8 cellular contexts compared by ENCODE assay signal in genomic region chr1:44632511-44633072, GRCh38. TPM values are rescaled to one million over a fixed set of nuclear protein-coding genes. Genes with fewer than 3 reads are reported as not detected.
A peak's percentile ranks its signal among the peaks of the same experiment; 100 is the strongest.
DNase-seq lines count a peak whose midpoint lies in the region; ATAC-seq and TF ChIP-seq lines count a peak whose summit lies in the region.

No MANE protein-coding gene starts in this region.

- intact Hi-C loops in breast epithelium (cut with DNase I; ENCODE audit: low total_unique reads) = no loop called here
- intact Hi-C loops in upper lobe of right lung (cut with DNase I) = no loop called here

- H3K4me3 ChIP-seq in GM12875 (ENCODE audit: low read depth, low read length) = peak overlapping the region; percentile 73
- peak overlapping the region; percentile 85 for H3K4me3 ChIP-seq in NB4 (ENCODE audit: low read depth, low read length)
- H3K4me3 ChIP-seq in breast epithelium = peak overlapping the region; percentile 74 to 98 (median 81)
- peak overlapping the region; percentile 66 for H3K4me3 ChIP-seq in lung
- peak overlapping the region; percentile 64 for H3K4me3 ChIP-seq in upper lobe of right lung

- ATAC-seq in lung (ENCODE audit: insufficient read depth, low FRiP score) (no peak), upper lobe of right lung (no peak), GM21825 (IDR thresholded peaks at IDR 0.05; ENCODE audit: unreplicated experiment) (no peak)

- no peaks in the 10 kb centered on the region for H3K27me3 ChIP-seq in breast epithelium
- no peaks in the 10 kb centered on the region for H3K27me3 ChIP-seq in lung (ENCODE audit: control insufficient read depth, insufficient read depth)
- H3K27me3 ChIP-seq in upper lobe of right lung = no peaks in the 10 kb centered on the region

- H3K36me3 ChIP-seq in breast epithelium (no peaks in the 10 kb centered on the region), lung (ENCODE audit: control insufficient read depth in 2 of 2, insufficient read depth in 2 of 2, low read length in 2 of 2) (peaks cover 7 to 32% of the 10 kb centered on the region in 2 donors), upper lobe of right lung (peaks cover 44% of the 10 kb centered on the region)

- WGBS in lung, 2 donors = 13 to 21% methylated on average over 14 of the region's 14 CpGs

- H3K9me3 ChIP-seq in breast epithelium (no peaks in the 10 kb centered on the region), lung (ENCODE audit: control insufficient read depth in 2 of 2, insufficient read depth in 1 of 2, low read length in 1 of 2) (no peaks in the 10 kb centered on the region), upper lobe of right lung (no peaks in the 10 kb centered on the region)

- DNase-seq in NB4 (ENCODE audit: low read depth) (peak; percentile 44), breast epithelium (ENCODE audit: low spot score in 2 of 2) (no peak), lung (ENCODE audit: low spot score) (no peak), upper lobe of right lung (no peak), NCI-H1092 (lab: John Stamatoyannopoulos, UW) (no peak), NCI-H2196 (lab: John Stamatoyannopoulos, UW; ENCODE audit: unreplicated experiment) (no peak)

- H3K4me1 ChIP-seq in breast epithelium (peaks cover 6 to 14% of the 10 kb centered on the region in 2 donors), lung (ENCODE audit: control insufficient read depth in 2 of 2, insufficient read depth in 2 of 2, low read length in 2 of 2) (peaks cover 0 to 6% of the 10 kb centered on the region in 2 donors), upper lobe of right lung (peaks cover 19% of the 10 kb centered on the region)

- H3K27ac ChIP-seq in breast epithelium (peak overlapping the region; percentile 95 to 99), lung (ENCODE audit: low read depth in 1 of 2, low read length in 1 of 2) (peak overlapping the region; percentile 26 to 83), upper lobe of right lung (peak overlapping the region; percentile 96)

- TF ChIP-seq CTCF in GM12875 (IDR thresholded peaks at IDR 0.05; ENCODE audit: borderline replicate concordance, insufficient read depth, low read depth, low read length) = no peak
- no peak for TF ChIP-seq CTCF in NB4 (IDR thresholded peaks at IDR 0.05; ENCODE audit: low read depth, low read length)
- TF ChIP-seq CTCF in breast epithelium (IDR thresholded peaks at IDR 0.05) = no peak
- TF ChIP-seq CTCF in lung (IDR thresholded peaks at IDR 0.05; ENCODE audit: control extremely low read depth, extremely low read depth) = no peak
- TF ChIP-seq CTCF in upper lobe of right lung (IDR thresholded peaks at IDR 0.05) = no peak

- TF ChIP-seq POLR2A in NB4 (IDR thresholded peaks at IDR 0.05; ENCODE audit: extremely low read depth, insufficient read length) (no peak), breast epithelium (IDR thresholded peaks at IDR 0.05) (no peak)

RNA-seq across cellular contexts. Expression of gene TMEM53, which starts 41.7 kb away (rescaled TPM):
- 1 to 10 TPM; 8.3 to 9.4 (median 9.2) TPM for total RNA-seq in breast epithelium
- 10 to 100 TPM in 1 of 2 donors, 1 to 10 TPM in 1; 7.1 to 26.4 TPM for total RNA-seq in lung
- polyA plus RNA-seq in lung = 10 to 100 TPM; 16.2 to 20.6 TPM
- total RNA-seq in upper lobe of right lung = 13.9 TPM

RNA-seq across cellular contexts. Expression of gene ARMH1, which starts 41.9 kb away (rescaled TPM):
- total RNA-seq in breast epithelium = 1 to 10 TPM; 1.8 to 3.8 (median 2.9) TPM
- total RNA-seq in lung = 10 to 100 TPM in 1 of 2 donors, 1 to 10 TPM in 1; 9.7 to 16.7 TPM
- polyA plus RNA-seq in lung = 10 to 100 TPM; 26.0 to 35.3 TPM
- total RNA-seq in upper lobe of right lung = 5.9 TPM
